In the genomic region with DNA sequence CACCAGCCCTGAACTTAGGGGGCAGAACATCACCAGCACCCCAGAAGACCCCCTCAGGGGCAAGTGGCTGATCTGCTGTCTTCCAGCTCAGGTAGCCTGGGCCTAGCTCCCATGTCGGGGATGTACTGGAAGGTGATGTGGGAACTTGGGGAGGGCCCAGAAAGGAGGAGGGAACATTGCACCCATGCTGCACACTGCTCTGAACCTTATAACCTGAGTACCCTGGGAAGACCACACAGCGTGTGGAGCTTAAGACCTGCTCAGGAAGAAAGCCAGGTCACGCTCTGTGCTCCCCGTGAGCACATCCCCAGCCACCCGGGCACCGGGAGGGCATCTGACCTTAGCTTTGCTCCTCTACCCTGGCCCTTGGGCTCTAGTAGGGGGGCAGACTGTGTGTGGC, we compare ENCODE assay signal across 24 cellular contexts.
"Had no signal": no experiment of that assay in that cellular context is flagged by ENCODE, and none has a peak within 500 bp of the region (broad histone marks: within the 10 kb centered on the region; RNA-seq: fewer than 3 reads in every experiment).

No MANE protein-coding gene starts in this region.

- H3K27me3 ChIP-seq: brain microvascular endothelial cell, Peyer's patch, SJSA1 had no signal

- H3K4me1 ChIP-seq: Peyer's patch, SJSA1 had no signal

- H3K36me3 ChIP-seq: brain microvascular endothelial cell, cardiac muscle cell, Peyer's patch had no signal

- H3K27ac ChIP-seq: brain microvascular endothelial cell, cardiac muscle cell, Peyer's patch, RWPE1, SJSA1 had no signal

- DNase-seq: activated CD4-positive, alpha-beta T cell treated with anti-CD3 and anti-CD28 coated beads for 4 hours; activated CD8-positive, alpha-beta memory T cell treated with anti-CD3 and anti-CD28 coated beads, Interleukin-2, amount 50 U/mL, for 4 hours; activated CD8-positive, alpha-beta T cell treated with anti-CD3 and anti-CD28 coated beads for 36 hours; activated gamma-delta T cell; activated naive CD4-positive, alpha-beta T cell treated with anti-CD3 and anti-CD28 coated beads for 36 hours; activated T-cell treated with anti-CD3 and anti-CD28 coated beads, Interleukin-2, amount 50 U/mL, for 1 hour; brain microvascular endothelial cell; Karpas-422; MM.1S; NCI-H1105; NCI-H1436 treated with DMSO at 0.1 percent for 48 hours; NCI-H187; NCI-H2081; NCI-H510A treated with DMSO at 0.1 percent for 48 hours; NCI-H69; NK-92 treated with Interleukin-12 subunit alpha and Interleukin-12 subunit beta, amount 100 ng/mL, for 24 hours; OCI-M1; SHP77 had no signal

- H3K4me3 ChIP-seq: cardiac muscle cell, K562, Peyer's patch, SJSA1 had no signal

- H3K9me3 ChIP-seq: Peyer's patch, SJSA1 had no signal

- ATAC-seq: activated CD4-positive, CD25-positive, alpha-beta regulatory T cell treated with anti-CD3 and anti-CD28 coated beads, Interleukin-2, amount 50 U/mL, for 24 hours; activated CD8-positive, alpha-beta T cell treated with anti-CD3 and anti-CD28 coated beads for 36 hours; K562 had no signal
